In genomic region chr6:109893606-109894005, GRCh38 we compare ENCODE assay signal across 17 cellular contexts.
DNase-seq lines count a peak whose midpoint lies in the region; ATAC-seq and TF ChIP-seq lines count a peak whose summit lies in the region.
"Had no signal": no experiment of that assay in that cellular context is flagged by ENCODE, and none has a peak within 500 bp of the region (broad histone marks: within the 10 kb centered on the region; RNA-seq: fewer than 3 reads in every experiment).

No MANE protein-coding gene starts in this region.

- H3K4me2 ChIP-seq in MM.1S (ENCODE audit: low read depth, low read length): peak overlapping the region; percentile 35; the same call in 1 of the 2 replicates

- H3K4me3 ChIP-seq in MM.1S (ENCODE audit: low read length) (no peak overlapping the region; the same call in 1 of the 2 replicates), lower lobe of right lung (no peak overlapping the region), stomach (no peak overlapping the region), esophagus muscularis mucosa (no peak overlapping the region)

- no peaks in the 10 kb centered on the region for H3K79me2 ChIP-seq in MM.1S (ENCODE audit: low read length)

- in situ Hi-C loops in GM13976 (cut with MboI; ENCODE audit: low sequenced_read_pairs, unreplicated experiment): no loop called here

- intact Hi-C loops in lower lobe of right lung (cut with DNase I): no loop called here
- intact Hi-C loops in stomach (cut with DNase I; ENCODE audit: low total_unique reads): no loop called here
- intact Hi-C loops in esophagus muscularis mucosa (cut with DNase I): no loop called here

- no peaks in the 10 kb centered on the region for H3F3A ChIP-seq in MM.1S (ENCODE audit: insufficient read depth, low read length)

- no peak for DNase-seq in MM.1S
- peak in 1 of 61 donors; percentile 43 for DNase-seq in caudate nucleus (lab: John Stamatoyannopoulos, UW)
- DNase-seq in lower lobe of right lung: no peak
- DNase-seq in stomach: no peak
- no peak for DNase-seq in putamen (ENCODE audit: low spot score)
- no peak for DNase-seq in nucleus accumbens (lab: John Stamatoyannopoulos, UW)
- no peak for DNase-seq in GM13976 (ENCODE audit: low spot score)
- DNase-seq in esophagus muscularis mucosa (ENCODE audit: extremely low spot score): no peak
- DNase-seq: activated CD8-positive, alpha-beta T cell treated with anti-CD3 and anti-CD28 coated beads, Interleukin-2, amount 10 ng/mL, durations not matched to agents 7 days and 5 days; activated T-cell treated with anti-CD3 and anti-CD28 coated beads, Interleukin-2, amount 50 U/mL, for 48 hours; effector memory CD4-positive, alpha-beta T cell; GOT3; KG1; posterior cingulate gyrus; T-helper 1 cell had no signal

- H3K4me1 ChIP-seq in MM.1S (ENCODE audit: low read length) (no peaks in the 10 kb centered on the region), lower lobe of right lung (peaks cover 18% of the 10 kb centered on the region), stomach (peaks cover 11 to 30% (median 23%) of the 10 kb centered on the region in 4 donors), esophagus muscularis mucosa (peaks cover 0 to 2% (median 0%) of the 10 kb centered on the region in 4 donors)

- ATAC-seq in lower lobe of right lung: peak in 1 of 2 donors; percentile 37
- ATAC-seq: activated CD8-positive, alpha-beta T cell treated with anti-CD3 and anti-CD28 coated beads, Interleukin-2, amount 10 ng/mL, durations not matched to agents 7 days and 5 days; activated naive CD4-positive, alpha-beta T cell treated with anti-CD3 and anti-CD28 coated beads, Interleukin-2, amount 50 U/mL, for 72 hours had no signal

- H3K27ac ChIP-seq in MM.1S (ENCODE audit: low read length) (no peak overlapping the region), caudate nucleus (ENCODE audit: low read depth, low read length) (peak overlapping the region; percentile 27), lower lobe of right lung (peak overlapping the region; percentile 73), stomach (peak overlapping the region; percentile 62 to 85 (median 68)), esophagus muscularis mucosa (replicated peaks in 1 of 4) (peak overlapping the region in 1 of 4 donors; percentile 44)

- H3K27me3 ChIP-seq in MM.1S (replicated peaks; ENCODE audit: insufficient read depth, low read length) (no peaks in the 10 kb centered on the region), lower lobe of right lung (ENCODE audit: low read depth) (no peaks in the 10 kb centered on the region), stomach (no peaks in the 10 kb centered on the region), esophagus muscularis mucosa (no peaks in the 10 kb centered on the region)
- H3K27me3 ChIP-seq: transverse colon had no signal

- no peak for TF ChIP-seq POLR2A in stomach (IDR thresholded peaks at IDR 0.05)
- no peak for TF ChIP-seq POLR2A in esophagus muscularis mucosa (IDR thresholded peaks at IDR 0.05; ENCODE audit: low read depth)

- H3K9me3 ChIP-seq in MM.1S (replicated peaks; ENCODE audit: insufficient read depth, low read length) (no peaks in the 10 kb centered on the region), lower lobe of right lung (no peaks in the 10 kb centered on the region), stomach (no peaks in the 10 kb centered on the region), esophagus muscularis mucosa (no peaks in the 10 kb centered on the region)
- H3K9me3 ChIP-seq: transverse colon had no signal

- 94 to 100% (median 98%) methylated on average over 4 of the region's 4 CpGs for WGBS in stomach, 5 donors
- 93% methylated on average over 4 of the region's 4 CpGs for WGBS in esophagus muscularis mucosa

- no peak overlapping the region for H3K9ac ChIP-seq in MM.1S (ENCODE audit: low read length)

- no peaks in the 10 kb centered on the region for H3K9me2 ChIP-seq in MM.1S (replicated peaks; ENCODE audit: insufficient read depth, low read length)

- peak overlapping the region; percentile 32; the same call in 1 of the 2 replicates for H2AFZ ChIP-seq in MM.1S (ENCODE audit: low read length)

- no peaks in the 10 kb centered on the region for H3K36me3 ChIP-seq in MM.1S (replicated peaks; ENCODE audit: insufficient read depth, low read length)
- no peaks in the 10 kb centered on the region for H3K36me3 ChIP-seq in lower lobe of right lung
- no peaks in the 10 kb centered on the region for H3K36me3 ChIP-seq in stomach
- H3K36me3 ChIP-seq in esophagus muscularis mucosa: no peaks in the 10 kb centered on the region
- H3K36me3 ChIP-seq: transverse colon had no signal

- TF ChIP-seq EP300 in stomach (IDR thresholded peaks at IDR 0.05) (no peak), esophagus muscularis mucosa (IDR thresholded peaks at IDR 0.05) (no peak)

- TF ChIP-seq CTCF in MM.1S (IDR thresholded peaks at IDR 0.05; ENCODE audit: low read length): no peak
- no peak for TF ChIP-seq CTCF in lower lobe of right lung (IDR thresholded peaks at IDR 0.05)
- TF ChIP-seq CTCF in stomach (IDR thresholded peaks at IDR 0.05): no peak
- TF ChIP-seq CTCF in GM13976 (IDR thresholded peaks at IDR 0.05; ENCODE audit: borderline replicate concordance, control extremely low read depth, extremely low read depth, insufficient read depth, missing control alignments): no peak
- TF ChIP-seq CTCF in esophagus muscularis mucosa (IDR thresholded peaks at IDR 0.05): no peak

- no peaks in the 10 kb centered on the region for H4K20me1 ChIP-seq in MM.1S (ENCODE audit: insufficient read depth, low read length)
